In the genomic region with DNA sequence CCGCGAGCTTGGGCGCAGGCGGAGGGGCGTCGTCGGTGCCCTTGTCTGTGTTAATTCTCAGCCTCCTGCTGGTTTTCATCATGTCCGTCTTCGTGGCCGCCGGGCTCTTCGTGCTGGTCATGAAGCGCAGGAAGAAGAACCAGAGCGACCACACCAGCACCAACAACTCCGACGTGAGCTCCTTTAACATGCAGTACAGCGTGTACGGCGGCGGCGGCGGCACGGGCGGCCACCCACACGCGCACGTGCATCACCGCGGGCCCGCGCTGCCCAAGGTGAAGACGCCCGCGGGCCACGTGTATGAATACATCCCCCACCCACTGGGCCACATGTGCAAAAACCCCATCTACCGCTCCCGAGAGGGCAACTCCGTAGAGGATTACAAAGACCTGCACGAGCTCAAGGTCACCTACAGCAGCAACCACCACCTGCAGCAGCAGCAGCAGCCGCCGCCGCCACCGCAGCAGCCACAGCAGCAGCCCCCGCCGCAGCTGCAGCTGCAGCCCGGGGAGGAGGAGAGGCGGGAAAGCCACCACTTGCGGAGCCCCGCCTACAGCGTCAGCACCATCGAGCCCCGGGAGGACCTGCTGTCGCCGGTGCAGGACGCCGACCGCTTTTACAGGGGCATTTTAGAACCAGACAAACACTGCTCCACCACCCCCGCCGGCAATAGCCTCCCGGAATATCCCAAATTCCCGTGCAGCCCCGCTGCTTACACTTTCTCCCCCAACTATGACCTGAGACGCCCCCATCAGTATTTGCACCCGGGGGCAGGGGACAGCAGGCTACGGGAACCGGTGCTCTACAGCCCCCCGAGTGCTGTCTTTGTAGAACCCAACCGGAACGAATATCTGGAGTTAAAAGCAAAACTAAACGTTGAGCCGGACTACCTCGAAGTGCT, we compare ENCODE assay signal across 10 cellular contexts. TPM values are rescaled to one million over a fixed set of nuclear protein-coding genes. Genes with fewer than 3 reads are reported as not detected.
A peak's percentile ranks its signal among the peaks of the same experiment; 100 is the strongest.
DNase-seq lines count a peak whose midpoint lies in the region; ATAC-seq lines count a peak whose summit lies in the region.
"Had no signal": no experiment of that assay in that cellular context is flagged by ENCODE, and none has a peak within 500 bp of the region (broad histone marks: within the 10 kb centered on the region; RNA-seq: fewer than 3 reads in every experiment).

No MANE protein-coding gene starts in this region.

- H3K18ac ChIP-seq in mesenchymal stem cell (ENCODE audit: low read depth in 1 of 2, low read length in 2 of 2): peak overlapping the region; percentile 47 to 75

- H3K27me3 ChIP-seq in GM23248 (replicated peaks; ENCODE audit: insufficient read depth): peaks cover 48% of the 10 kb centered on the region
- peaks cover 0 to 58% of the 10 kb centered on the region in 2 experiments for H3K27me3 ChIP-seq in mesenchymal stem cell (ENCODE audit: control insufficient read depth in 1 of 2, insufficient read depth in 1 of 2, low read length in 2 of 2)

- H3K9ac ChIP-seq in GM23248: no peak overlapping the region
- H3K9ac ChIP-seq in mesenchymal stem cell (ENCODE audit: low read length): no peak overlapping the region

- H3K9me2 ChIP-seq in GM23248 (ENCODE audit: insufficient read depth): no peaks in the 10 kb centered on the region

- H4K20me1 ChIP-seq in GM23248 (ENCODE audit: insufficient read depth): no peaks in the 10 kb centered on the region

- whole genome bisulfite sequencing in GM23248 (ENCODE audit: low coverage in 1 of 2, low lambda C conversion rate in 2 of 2, missing lambda C conversion rate in 2 of 2), 2 experiments: 9% methylated on average over 68 to 72 of the region's 72 CpGs
- WGBS in mesenchymal stem cell: 2% methylated on average over 71 of the region's 72 CpGs
- WGBS in urinary bladder: 23% methylated on average over 72 of the region's 72 CpGs

- peak overlapping the region; percentile 60 for H2AFZ ChIP-seq in GM23248
- H2AFZ ChIP-seq in mesenchymal stem cell (ENCODE audit: low read depth, low read length): peak overlapping the region; percentile 8

- H3K4me1 ChIP-seq in GM23248 (ENCODE audit: insufficient read depth): no peaks in the 10 kb centered on the region
- H3K4me1 ChIP-seq in mesenchymal stem cell (ENCODE audit: control insufficient read depth, insufficient read depth, low read depth, low read length): peaks cover 12% of the 10 kb centered on the region
- H3K4me1 ChIP-seq in urinary bladder (ENCODE audit: insufficient read depth): no peaks in the 10 kb centered on the region

- DNase-seq in GM23248 (peak; percentile 8), NCI-H748 (lab: John Stamatoyannopoulos, UW; ENCODE audit: unreplicated experiment) (peak; percentile 92), caudate nucleus (lab: John Stamatoyannopoulos, UW) (peak in 32 of 61 donors; percentile 16 to 70 (median 36)), mesenchymal stem cell (peak; percentile 33), mucosa of gallbladder (ENCODE audit: low spot score) (no peak), foreskin melanocyte (no peak)

- H3K79me2 ChIP-seq in GM23248 (ENCODE audit: insufficient read depth): no peaks in the 10 kb centered on the region

- no peak overlapping the region for H3K14ac ChIP-seq in mesenchymal stem cell (ENCODE audit: low read length in 2 of 2)

- peak overlapping the region; percentile 62 for H3K4me3 ChIP-seq in GM23248
- peak overlapping the region; percentile 62 to 76 for H3K4me3 ChIP-seq in mesenchymal stem cell (ENCODE audit: insufficient read depth in 1 of 2, low read depth in 1 of 2, low read length in 2 of 2)
- H3K4me3 ChIP-seq in urinary bladder (ENCODE audit: low read depth, low read length): peak overlapping the region; percentile 26

- H2BK120ac ChIP-seq in mesenchymal stem cell (ENCODE audit: low read depth, low read length): no peak overlapping the region

- H4K8ac ChIP-seq in mesenchymal stem cell (ENCODE audit: low read length): peak overlapping the region; percentile 12

- no peak overlapping the region for H2BK12ac ChIP-seq in mesenchymal stem cell (ENCODE audit: low read length in 2 of 2)

- H3K27ac ChIP-seq in GM23248: no peak overlapping the region
- peak overlapping the region; percentile 18 for H3K27ac ChIP-seq in caudate nucleus (ENCODE audit: low read depth, low read length)
- H3K27ac ChIP-seq in mesenchymal stem cell (ENCODE audit: low read length, poor library complexity, severe bottlenecking): no peak overlapping the region
- no peak overlapping the region for H3K27ac ChIP-seq in urinary bladder (ENCODE audit: low read depth)
- H3K27ac ChIP-seq: epithelial cell of prostate had no signal

- H3K4me2 ChIP-seq in GM23248 (ENCODE audit: unreplicated experiment): peak overlapping the region; percentile 81
- peak overlapping the region; percentile 96 for H3K4me2 ChIP-seq in mesenchymal stem cell (ENCODE audit: low read length, poor library complexity, severe bottlenecking)

- peak overlapping the region; percentile 33 for H2BK15ac ChIP-seq in mesenchymal stem cell (ENCODE audit: low read depth, poor library complexity, severe bottlenecking)

- no peak for ATAC-seq in GM21737 (IDR thresholded peaks at IDR 0.05; ENCODE audit: unreplicated experiment)

- H3K4ac ChIP-seq in mesenchymal stem cell (ENCODE audit: low read depth in 1 of 2, low read length in 2 of 2): peak overlapping the region in 1 of 2 experiments; percentile 21

- peak overlapping the region in 1 of 2 experiments; percentile 75 for H3K23ac ChIP-seq in mesenchymal stem cell (ENCODE audit: low read length in 2 of 2)

- no peak overlapping the region for H2BK5ac ChIP-seq in mesenchymal stem cell (ENCODE audit: low read depth, low read length, poor library complexity, severe bottlenecking)

- H3K79me1 ChIP-seq in mesenchymal stem cell (replicated peaks; ENCODE audit: low read length, poor library complexity, severe bottlenecking): peaks cover 2% of the 10 kb centered on the region

- H3F3A ChIP-seq in GM23248 (ENCODE audit: insufficient read depth): no peaks in the 10 kb centered on the region

- no peak overlapping the region for H2AK5ac ChIP-seq in mesenchymal stem cell (ENCODE audit: low read length, severe bottlenecking)

- in situ Hi-C loops in GM23248 (cut with MboI): no loop called here

- H4K91ac ChIP-seq in mesenchymal stem cell (ENCODE audit: low read length): no peak overlapping the region

- no peaks in the 10 kb centered on the region for H3K9me3 ChIP-seq in GM23248 (ENCODE audit: low read depth)
- H3K9me3 ChIP-seq in mesenchymal stem cell (ENCODE audit: control insufficient read depth, low read length): peaks cover 4% of the 10 kb centered on the region

- H3K36me3 ChIP-seq in GM23248 (ENCODE audit: low read depth) (no peaks in the 10 kb centered on the region), mesenchymal stem cell (ENCODE audit: control insufficient read depth in 1 of 2, insufficient read depth in 2 of 2, low read depth in 1 of 2, low read length in 2 of 2) (peaks cover 0 to 11% of the 10 kb centered on the region in 2 experiments), urinary bladder (ENCODE audit: insufficient read depth) (no peaks in the 10 kb centered on the region)

RNA-seq across cellular contexts. Expression of a gene that starts 6.4 kb away (rescaled TPM):
- not detected in 2 replicates for total RNA-seq in GM23248 (2014; rRNA removed; shearing (Covaris generic))
- polyA plus RNA-seq in GM23248 (2016; fragmentation: Nextera tagmentation; extraction: Ambion mirVana) (not detected in 2 replicates), urinary bladder (0.08 TPM)
- polyA plus RNA-seq in mesenchymal stem cell (2013, experiment 1 of 2): 2.0 TPM
- 2.0 TPM for polyA plus RNA-seq in mesenchymal stem cell (2013, experiment 2 of 2)
- total RNA-seq in urinary bladder (6.3 TPM), mucosa of gallbladder (0.03 TPM)
- total RNA-seq: HT1080 had no signal

Comparison
In these comparisons a context has a peak if more than half of its experiments do, and no peak if none do; other contexts are left out.
1. DNase-seq: peak in GM23248 (single experiment), NCI-H748 (single experiment), caudate nucleus (32 of 61) and mesenchymal stem cell (single experiment); none in mucosa of gallbladder (single experiment) and foreskin melanocyte (single experiment).
2. Peak in every context shown above with its lines, with median percentiles within 50 percentile points of each other: H3K4me3 ChIP-seq.